ENCODE assay signal across 1 cellular context in genomic region chr12:75551477-75551876, GRCh38.
TF ChIP-seq lines count a peak whose summit lies in the region.

No MANE protein-coding gene starts in this region.

TF ChIP-seq in HepG2, 621 proteins besides CTCF, POLR2A, EP300 and RAD21 (continued from another document):
- TF ChIP-seq POGK (CRISPR knock-in tag; conservative IDR thresholded peaks at IDR 0.05) (no peak), CREB1 (IDR thresholded peaks at IDR 0.05) (no peak), CREB1 (CRISPR knock-in tag; IDR thresholded peaks at IDR 0.05) (no peak), ZNF816 (CRISPR knock-in tag; IDR thresholded peaks at IDR 0.05; ENCODE audit: borderline replicate concordance) (no peak), HDAC2 (CRISPR knock-in tag; IDR thresholded peaks at IDR 0.05) (no peak)
